8 cellular contexts compared by ENCODE assay signal in genomic region chr12:51953011-51953568, GRCh38. TPM values are rescaled to one million over a fixed set of nuclear protein-coding genes. Genes with fewer than 3 reads are reported as not detected.
DNase-seq lines count a peak whose midpoint lies in the region; ATAC-seq and TF ChIP-seq lines count a peak whose summit lies in the region.

No MANE protein-coding gene starts in this region.

- peaks cover under 1% of the 10 kb centered on the region for H3K36me3 Mint-ChIP-seq in activated CD8-positive, alpha-beta T cell treated with anti-CD3 and anti-CD28 coated beads for 36 hours (ENCODE audit: low read depth)
- no peaks in the 10 kb centered on the region for H3K36me3 Mint-ChIP-seq in immature natural killer cell
- no peaks in the 10 kb centered on the region for H3K36me3 Mint-ChIP-seq in stimulated activated naive B cell treated with anti-CD40 and anti-IgM and Interleukin-4, amounts not matched to agents 10 μg/mL and 1 μg/mL and 100 μg/mL, for 72 hours

- peaks cover 38% of the 10 kb centered on the region for H3K4me1 Mint-ChIP-seq in activated CD8-positive, alpha-beta T cell treated with anti-CD3 and anti-CD28 coated beads for 36 hours (ENCODE audit: low read depth)
- peaks cover 15 to 37% of the 10 kb centered on the region in 2 donors for H3K4me1 Mint-ChIP-seq in immature natural killer cell
- peaks cover 16 to 46% of the 10 kb centered on the region in 2 donors for H3K4me1 Mint-ChIP-seq in stimulated activated naive B cell treated with anti-CD40 and anti-IgM and Interleukin-4, amounts not matched to agents 10 μg/mL and 1 μg/mL and 100 μg/mL, for 72 hours

- CTCF ChIA-PET in activated CD8-positive, alpha-beta T cell treated with anti-CD3 and anti-CD28 coated beads for 36 hours (lab: Charles Lee) = interaction anchor here (0.6 to 3.6 kb wide), 2 partner anchors 28 to 72 kb away, joined by 3 to 15 read pairs; no protein-coding TSS in a partner anchor

- H3K4me3 Mint-ChIP-seq in activated CD8-positive, alpha-beta T cell treated with anti-CD3 and anti-CD28 coated beads for 36 hours = peak overlapping the region; percentile 75
- H3K4me3 Mint-ChIP-seq in immature natural killer cell = peak overlapping the region; percentile 33 to 80 (median 37)
- peak overlapping the region; percentile 75 for H3K4me3 Mint-ChIP-seq in stimulated activated naive B cell treated with anti-CD40 and anti-IgM and Interleukin-4, amounts not matched to agents 10 μg/mL and 1 μg/mL and 100 μg/mL, for 72 hours

- DNase-seq in NCI-H2107 treated with DMSO at 0.1 percent for 48 hours (lab: John Stamatoyannopoulos, UW; ENCODE audit: unreplicated experiment) (peak; percentile 48), NCI-H2107 (lab: John Stamatoyannopoulos, UW) (no peak), immature natural killer cell (no peak), GOT3 (lab: John Stamatoyannopoulos, UW) (no peak)
- DNase-seq in activated CD8-positive, alpha-beta T cell treated with anti-CD3 and anti-CD28 coated beads for 36 hours = no peak
- no peak for DNase-seq in stimulated activated naive B cell treated with anti-CD40 and anti-IgM and Interleukin-4, amounts not matched to agents 10 μg/mL and 1 μg/mL and 100 μg/mL, for 72 hours
- no peak for DNase-seq in stimulated activated CD4-positive, alpha-beta T cell treated with anti-CD3 and anti-CD28 coated beads, Interleukin-4, amount 100 ng/mL, for 24 hours
- no peak for DNase-seq in activated effector memory CD4-positive, alpha-beta T cell treated with Interleukin-2 at 50 U/mL for 16 hours

- ATAC-seq in activated CD8-positive, alpha-beta T cell treated with anti-CD3 and anti-CD28 coated beads for 36 hours = no peak
- no peak for ATAC-seq in stimulated activated naive B cell treated with anti-CD40 and anti-IgM and Interleukin-4, amounts not matched to agents 10 μg/mL and 1 μg/mL and 100 μg/mL, for 72 hours (replicated peaks)

- POLR2A ChIA-PET in activated CD8-positive, alpha-beta T cell treated with anti-CD3 and anti-CD28 coated beads for 36 hours (lab: Charles Lee) = no interaction called here

- peaks cover 8% of the 10 kb centered on the region for H3K27me3 Mint-ChIP-seq in activated CD8-positive, alpha-beta T cell treated with anti-CD3 and anti-CD28 coated beads for 36 hours
- peaks cover 2 to 5% (median 3%) of the 10 kb centered on the region in 3 donors for H3K27me3 Mint-ChIP-seq in immature natural killer cell (ENCODE audit: low read depth in 3 of 3)
- peaks cover 7 to 9% of the 10 kb centered on the region in 2 donors for H3K27me3 Mint-ChIP-seq in stimulated activated naive B cell treated with anti-CD40 and anti-IgM and Interleukin-4, amounts not matched to agents 10 μg/mL and 1 μg/mL and 100 μg/mL, for 72 hours

- peak overlapping the region; percentile 32 for H3K27ac Mint-ChIP-seq in activated CD8-positive, alpha-beta T cell treated with anti-CD3 and anti-CD28 coated beads for 36 hours
- H3K27ac Mint-ChIP-seq in immature natural killer cell = peak overlapping the region in 3 of 6 donors; percentile 23 to 62 (median 25)
- no peak overlapping the region for H3K27ac Mint-ChIP-seq in stimulated activated naive B cell treated with anti-CD40 and anti-IgM and Interleukin-4, amounts not matched to agents 10 μg/mL and 1 μg/mL and 100 μg/mL, for 72 hours

- H3K9me3 Mint-ChIP-seq in activated CD8-positive, alpha-beta T cell treated with anti-CD3 and anti-CD28 coated beads for 36 hours = no peaks in the 10 kb centered on the region
- H3K9me3 Mint-ChIP-seq in immature natural killer cell = no peaks in the 10 kb centered on the region
- no peaks in the 10 kb centered on the region for H3K9me3 Mint-ChIP-seq in stimulated activated naive B cell treated with anti-CD40 and anti-IgM and Interleukin-4, amounts not matched to agents 10 μg/mL and 1 μg/mL and 100 μg/mL, for 72 hours

- TF ChIP-seq CTCF in activated CD8-positive, alpha-beta T cell treated with anti-CD3 and anti-CD28 coated beads for 36 hours (IDR thresholded peaks at IDR 0.05) = no peak

- intact Hi-C loops in activated CD8-positive, alpha-beta T cell treated with anti-CD3 and anti-CD28 coated beads for 36 hours (cut with micrococcal nuclease) = no loop called here

RNA-seq across cellular contexts. Expression of gene ACVR1B, which starts 1.6 kb away (rescaled TPM):
- total RNA-seq in activated CD8-positive, alpha-beta T cell treated with anti-CD3 and anti-CD28 coated beads for 36 hours = 1 to 10 TPM; 7.5 to 8.6 TPM
- polyA plus RNA-seq in immature natural killer cell = 1 to 10 TPM in 1 of 3 donors, under 1 TPM in 1, not detected in 1; 0.52 to 1.4 TPM

RNA-seq across cellular contexts. Expression of gene ACVRL1, which starts 45.8 kb away (rescaled TPM):
- not detected for total RNA-seq in activated CD8-positive, alpha-beta T cell treated with anti-CD3 and anti-CD28 coated beads for 36 hours
- polyA plus RNA-seq in immature natural killer cell = under 1 TPM in 1 of 3 donors, not detected in 2; 0.14 TPM

RNA-seq across cellular contexts. Expression of gene TAMALIN, which starts 53.7 kb away (rescaled TPM):
- 10 to 100 TPM; 26.0 to 26.4 TPM for total RNA-seq in activated CD8-positive, alpha-beta T cell treated with anti-CD3 and anti-CD28 coated beads for 36 hours
- 1 to 10 TPM; 1.1 to 3.1 (median 1.2) TPM for polyA plus RNA-seq in immature natural killer cell
